In genomic region chr15:89469331-89470107, GRCh38 we compare ENCODE assay signal across 17 cellular contexts. TPM values are rescaled to one million over a fixed set of nuclear protein-coding genes. Genes with fewer than 3 reads are reported as not detected.
DNase-seq lines count a peak whose midpoint lies in the region; ATAC-seq and TF ChIP-seq lines count a peak whose summit lies in the region.
"Had no signal": no experiment of that assay in that cellular context is flagged by ENCODE, and none has a peak within 500 bp of the region (broad histone marks: within the 10 kb centered on the region; RNA-seq: fewer than 3 reads in every experiment).

No MANE protein-coding gene starts in this region.

- H3K27ac ChIP-seq in iPS-18a (ENCODE audit: low read length) = peak overlapping the region; percentile 20
- H3K27ac ChIP-seq: breast epithelium, neutrophil, upper lobe of left lung had no signal

- H3K9ac ChIP-seq in iPS-18a (ENCODE audit: low read length) = no peak overlapping the region

- in situ Hi-C loops in SK-MEL-5 (cut with HindIII; ENCODE audit: low pct_unique_long_range_greater_than_20kb, low sequenced_read_pairs) = no loop called here

- peak overlapping the region; percentile 5 for H3K4me3 ChIP-seq in iPS-18a (ENCODE audit: low read length)
- H3K4me3 ChIP-seq: breast epithelium, smooth muscle cell, upper lobe of left lung had no signal

- DNase-seq in DMS 273 (lab: John Stamatoyannopoulos, UW; ENCODE audit: unreplicated experiment) (peak; percentile 77), NCI-H1436 (lab: John Stamatoyannopoulos, UW) (peak; percentile 64), SK-MEL-5 (ENCODE audit: low read depth, low spot score) (peak; percentile 19), GM20000 (ENCODE audit: low spot score) (no peak), HuH-7.5 (ENCODE audit: low spot score) (no peak)
- DNase-seq: activated CD8-positive, alpha-beta memory T cell treated with anti-CD3 and anti-CD28 coated beads, Interleukin-2, amount 50 U/mL, for 4 hours; effector CD8-positive, alpha-beta T cell; stimulated activated naive B cell treated with anti-CD40 and anti-IgM and Interleukin-4, amounts not matched to agents 10 μg/mL and 1 μg/mL and 100 μg/mL, for 72 hours; upper lobe of left lung had no signal

- H3K36me3 ChIP-seq in iPS-18a (ENCODE audit: control insufficient read depth, low read depth, low read length) = no peaks in the 10 kb centered on the region
- H3K36me3 ChIP-seq: breast epithelium, neutrophil, upper lobe of left lung had no signal

- TF ChIP-seq CTCF in GM20000 (IDR thresholded peaks at IDR 0.05; ENCODE audit: extremely low read depth, missing control alignments) = no peak

- H3K27me3 ChIP-seq in iPS-18a (ENCODE audit: control insufficient read depth, insufficient read depth, low read length) = no peaks in the 10 kb centered on the region

- peaks cover 17% of the 10 kb centered on the region for H3K4me1 ChIP-seq in iPS-18a (ENCODE audit: control insufficient read depth, low read depth, low read length)
- H3K4me1 ChIP-seq: breast epithelium had no signal

- H3K9me3 ChIP-seq in iPS-18a (ENCODE audit: control insufficient read depth, low read depth, low read length) = no peaks in the 10 kb centered on the region
- H3K9me3 ChIP-seq: breast epithelium, neutrophil, upper lobe of left lung had no signal

- ATAC-seq in GM19397 (IDR thresholded peaks at IDR 0.05; ENCODE audit: unreplicated experiment) = no peak
- no peak for ATAC-seq in GM19351 (IDR thresholded peaks at IDR 0.05; ENCODE audit: unreplicated experiment)

RNA-seq across cellular contexts. Expression of gene RHCG, which starts 26.9 kb away (rescaled TPM):
- 9.4 and 10.4 TPM in 2 replicates for total RNA-seq in SK-MEL-5 (2014; rRNA removed; shearing (Covaris generic))
- polyA plus RNA-seq in SK-MEL-5 (2015; cell fraction: cytosol; rRNA removed) = 6.9 and 7.9 TPM in 2 replicates
- polyA plus RNA-seq in SK-MEL-5 (2015; cell fraction: nucleus; rRNA removed) = 4.3 and 11.6 TPM in 2 replicates
- total RNA-seq: RPMI7951, upper lobe of left lung had no signal
- polyA plus RNA-seq: AG04450 had no signal

Comparison
In these comparisons a context has a peak if more than half of its experiments do, and no peak if none do; other contexts are left out.
1. DNase-seq: peak in DMS 273 (single experiment), NCI-H1436 (single experiment) and SK-MEL-5 (single experiment); none in GM20000 (single experiment) and HuH-7.5 (single experiment).